ENCODE assay signal across 9 cellular contexts in the genomic region with DNA sequence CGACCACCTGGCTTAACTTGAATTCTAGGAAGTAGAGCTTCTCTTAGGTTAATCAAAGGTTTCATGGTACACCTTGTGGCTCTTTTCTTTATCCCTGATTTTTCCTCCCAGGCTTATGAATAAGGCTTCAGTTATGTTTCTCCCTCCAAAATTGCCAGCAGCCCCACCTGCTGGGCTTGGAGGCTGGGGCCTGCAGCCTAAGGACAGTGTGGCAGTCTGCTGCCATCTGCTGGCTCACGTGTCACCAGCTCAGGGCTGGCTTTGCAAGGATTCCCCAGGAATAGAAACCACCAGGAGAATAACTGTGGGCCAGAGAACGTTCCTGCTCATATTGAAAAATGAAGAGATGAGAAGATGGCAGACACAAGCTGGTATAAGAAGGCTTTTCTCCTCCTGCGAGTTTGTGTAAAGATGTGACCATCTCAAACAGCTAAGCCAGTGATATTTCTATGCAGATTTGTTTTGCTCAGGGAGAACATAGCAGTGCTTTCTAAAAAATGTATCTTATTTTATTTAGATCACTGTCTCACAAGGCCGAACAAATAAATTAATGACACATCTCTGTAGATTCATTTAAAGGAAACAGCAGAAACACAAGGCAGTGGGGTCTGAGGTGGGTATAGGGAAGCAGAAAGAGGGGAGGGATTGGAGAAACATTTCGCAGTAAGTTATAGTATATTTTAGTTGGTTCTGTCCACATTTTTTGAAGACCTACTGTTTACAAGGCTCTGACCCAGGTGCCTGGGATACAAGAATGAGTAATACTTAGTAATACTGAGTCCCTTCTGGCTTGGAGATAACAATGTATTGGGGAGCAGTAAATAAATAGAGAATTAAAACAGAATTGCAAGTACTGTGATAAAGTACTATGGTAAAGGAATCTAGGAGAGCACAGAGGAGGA.
DNase-seq lines count a peak whose midpoint lies in the region; ATAC-seq lines count a peak whose summit lies in the region.
"Had no signal": no experiment of that assay in that cellular context is flagged by ENCODE, and none has a peak within 500 bp of the region (broad histone marks: within the 10 kb centered on the region; RNA-seq: fewer than 3 reads in every experiment).

No MANE protein-coding gene starts in this region.

- H3K9me3 Mint-ChIP-seq in effector memory CD8-positive, alpha-beta T cell: no peaks in the 10 kb centered on the region
- H3K9me3 Mint-ChIP-seq: dendritic cell treated with granulocyte-macrophage colony-stimulating factor and Interleukin-4, amounts not matched to agents 40 ng/mL and 50 ng/mL, for 4 days had no signal

- no peaks in the 10 kb centered on the region for H3K79me2 ChIP-seq in mesendoderm (ENCODE audit: control insufficient read depth, insufficient read depth, low read length)

- no peak overlapping the region for H2BK5ac ChIP-seq in mesendoderm (ENCODE audit: low read length)

- H3K4me1 ChIP-seq in mesendoderm (ENCODE audit: control insufficient read depth, low read depth, low read length): no peaks in the 10 kb centered on the region

- H3K56ac ChIP-seq in mesendoderm (ENCODE audit: low read length): no peak overlapping the region

- H3K36me3 ChIP-seq in mesendoderm (ENCODE audit: control insufficient read depth, insufficient read depth, low read length): no peaks in the 10 kb centered on the region

- peak; percentile 85 for DNase-seq in COR-L47 (lab: John Stamatoyannopoulos, UW)
- DNase-seq in HT1080 (ENCODE audit: low read depth): peak; percentile 91
- DNase-seq in NK-92 (lab: John Stamatoyannopoulos, UW; ENCODE audit: unreplicated experiment): peak; percentile 6
- DNase-seq in activated CD8-positive, alpha-beta memory T cell treated with anti-CD3 and anti-CD28 coated beads for 1 hour (ENCODE audit: extremely low read depth in 1 of 2, low read depth in 1 of 2): peak; percentile 38 to 47
- peak; percentile 55 to 64 (median 63) for DNase-seq in effector memory CD8-positive, alpha-beta T cell
- DNase-seq in mesendoderm: peak; percentile 86
- DNase-seq in stimulated activated CD8-positive, alpha-beta memory T cell treated with anti-CD3 and anti-CD28 coated beads, Interleukin-2, amount 100 ng/mL, for 48 hours (ENCODE audit: low read depth in 2 of 2): peak; percentile 54 to 61

- WGBS in mesendoderm (ENCODE audit: extremely low coverage, insufficient coverage, low lambda C conversion rate): no CpG with 5 or more reads among the region's 6 CpGs

- no peaks in the 10 kb centered on the region for H3K79me1 ChIP-seq in mesendoderm (ENCODE audit: low read length)

- no peak overlapping the region for H3K4ac ChIP-seq in mesendoderm (ENCODE audit: low read depth, low read length)

- no peak overlapping the region for H3K4me2 ChIP-seq in mesendoderm (ENCODE audit: low read length)

- no peak overlapping the region for H3K9ac ChIP-seq in mesendoderm (ENCODE audit: low read length)

- H3K27ac ChIP-seq in mesendoderm (ENCODE audit: low read depth, low read length): no peak overlapping the region

- H3K27me3 ChIP-seq in mesendoderm (ENCODE audit: insufficient read depth, low read length, poor library complexity): no peaks in the 10 kb centered on the region

- peak; percentile 60 for ATAC-seq in GM21381 (IDR thresholded peaks at IDR 0.05; ENCODE audit: unreplicated experiment)
- peak; percentile 74 for ATAC-seq in effector memory CD8-positive, alpha-beta T cell (replicated peaks)

- H3K36me3 Mint-ChIP-seq in effector memory CD8-positive, alpha-beta T cell (ENCODE audit: insufficient read depth): peaks cover 5% of the 10 kb centered on the region

- no peak overlapping the region for H4K8ac ChIP-seq in mesendoderm (ENCODE audit: low read depth, low read length)

- no peak overlapping the region for H3K18ac ChIP-seq in mesendoderm (ENCODE audit: low read length)

- H3K27me3 Mint-ChIP-seq in effector memory CD8-positive, alpha-beta T cell: peaks cover 8 to 10% of the 10 kb centered on the region in 2 donors
- H3K27me3 Mint-ChIP-seq: dendritic cell treated with granulocyte-macrophage colony-stimulating factor and Interleukin-4, amounts not matched to agents 40 ng/mL and 50 ng/mL, for 4 days had no signal

- H3K4me1 Mint-ChIP-seq in effector memory CD8-positive, alpha-beta T cell (ENCODE audit: low read depth in 2 of 2): peaks cover 10 to 19% of the 10 kb centered on the region in 2 donors

- H3K23ac ChIP-seq in mesendoderm (ENCODE audit: low read length): no peak overlapping the region

- no peak overlapping the region for H2BK15ac ChIP-seq in mesendoderm (replicated peaks; ENCODE audit: low read depth)

- H3K27ac Mint-ChIP-seq in effector memory CD8-positive, alpha-beta T cell: no peak overlapping the region
- H3K27ac Mint-ChIP-seq: dendritic cell treated with granulocyte-macrophage colony-stimulating factor and Interleukin-4, amounts not matched to agents 40 ng/mL and 50 ng/mL, for 4 days had no signal

- no peak overlapping the region for H2BK120ac ChIP-seq in mesendoderm (ENCODE audit: low read depth, low read length)

- H3K4me3 ChIP-seq in mesendoderm (ENCODE audit: low read length): no peak overlapping the region

- no peak overlapping the region for H2AK5ac ChIP-seq in mesendoderm (ENCODE audit: low read length)

- no peak overlapping the region for H4K5ac ChIP-seq in mesendoderm (ENCODE audit: low read length)

- H3K4me3 Mint-ChIP-seq in effector memory CD8-positive, alpha-beta T cell: no peak overlapping the region
- H3K4me3 Mint-ChIP-seq: dendritic cell treated with granulocyte-macrophage colony-stimulating factor and Interleukin-4, amounts not matched to agents 40 ng/mL and 50 ng/mL, for 4 days had no signal

Comparison
In these comparisons a context has a peak if more than half of its experiments do, and no peak if none do; other contexts are left out.
1. DNase-seq: peak in every context shown above with its lines; median percentile 91 in HT1080; 86 in mesendoderm; 85 in COR-L47; 63 in effector memory CD8-positive, alpha-beta T cell; 58 in stimulated activated CD8-positive, alpha-beta memory T cell treated with anti-CD3 and anti-CD28 coated beads, Interleukin-2, amount 100 ng/mL, for 48 hours; 42 in activated CD8-positive, alpha-beta memory T cell treated with anti-CD3 and anti-CD28 coated beads for 1 hour; 6 in NK-92.